ENCODE assay signal across 11 cellular contexts in genomic region chr5:61673007-61673735, GRCh38.
DNase-seq lines count a peak whose midpoint lies in the region; ATAC-seq, FAIRE-seq and TF ChIP-seq lines count a peak whose summit lies in the region.
"Had no signal": no experiment of that assay in that cellular context is flagged by ENCODE, and none has a peak within 500 bp of the region (broad histone marks: within the 10 kb centered on the region; RNA-seq: fewer than 3 reads in every experiment).

No MANE protein-coding gene starts in this region.

- no peak overlapping the region for H3K27ac Mint-ChIP-seq in Calu3 (ENCODE audit: unreplicated experiment)
- H3K27ac Mint-ChIP-seq in CD4-positive, alpha-beta T cell: no peak overlapping the region
- H3K27ac Mint-ChIP-seq: activated naive CD8-positive, alpha-beta T cell; T-helper 17 cell had no signal

- H3K4me3 ChIP-seq in bronchial epithelial cell (ENCODE audit: low read depth, low read length): no peak overlapping the region

- DNase-seq in Calu3 (peak; percentile 61), KBM-7 (peak; percentile 21), bronchial epithelial cell (ENCODE audit: low read depth) (peak; percentile 94), mucosa of gallbladder (ENCODE audit: low spot score) (peak; percentile 58), posterior cingulate gyrus (no peak), superior temporal gyrus (ENCODE audit: extremely low spot score) (no peak)
- no peak for DNase-seq in CD4-positive, alpha-beta T cell
- DNase-seq: Karpas-422, T-helper 17 cell had no signal

- H3K4me1 Mint-ChIP-seq in Calu3 (ENCODE audit: low read depth, unreplicated experiment): peaks cover 22% of the 10 kb centered on the region
- H3K4me1 Mint-ChIP-seq in CD4-positive, alpha-beta T cell (ENCODE audit: low read depth): no peaks in the 10 kb centered on the region
- H3K4me1 Mint-ChIP-seq: T-helper 17 cell had no signal

- POLR2A ChIA-PET in CD4-positive, alpha-beta T cell (lab: Charles Lee): no interaction called here

- H3K27me3 ChIP-seq in bronchial epithelial cell (ENCODE audit: control insufficient read depth, insufficient read depth, low read length): no peaks in the 10 kb centered on the region
- no peaks in the 10 kb centered on the region for H3K27me3 ChIP-seq in CD4-positive, alpha-beta T cell (ENCODE audit: control insufficient read depth, insufficient read depth, low read length)

- peaks cover 4% of the 10 kb centered on the region for H3K9me3 Mint-ChIP-seq in Calu3 (ENCODE audit: low read depth, unreplicated experiment)
- no peaks in the 10 kb centered on the region for H3K9me3 Mint-ChIP-seq in CD4-positive, alpha-beta T cell

- peak; percentile 79 for FAIRE-seq in bronchial epithelial cell (lab: Jason Lieb, UNC)

- BruUV-seq in Calu3 (replicated peaks; lab: Mats Ljungman, UMichigan): no TSS peak

- TF ChIP-seq CTCF in Calu3 (IDR thresholded peaks at IDR 0.05; ENCODE audit: unreplicated experiment) (no peak), bronchial epithelial cell (IDR thresholded peaks at IDR 0.05; ENCODE audit: insufficient read depth, low read length, severe bottlenecking) (no peak)
- no peak for TF ChIP-seq CTCF in CD4-positive, alpha-beta T cell (IDR thresholded peaks at IDR 0.05)

- H3K36me3 Mint-ChIP-seq in Calu3 (ENCODE audit: insufficient read depth, unreplicated experiment): no peaks in the 10 kb centered on the region
- no peaks in the 10 kb centered on the region for H3K36me3 Mint-ChIP-seq in CD4-positive, alpha-beta T cell (ENCODE audit: low read depth)
- H3K36me3 Mint-ChIP-seq: activated naive CD8-positive, alpha-beta T cell had no signal

- no peaks in the 10 kb centered on the region for H3K9me3 ChIP-seq in CD4-positive, alpha-beta T cell (ENCODE audit: control insufficient read depth, low read length)

- no peak for ATAC-seq in GM18861 (IDR thresholded peaks at IDR 0.05; ENCODE audit: unreplicated experiment)
- ATAC-seq in CD4-positive, alpha-beta T cell (ENCODE audit: poor library complexity): no peak
- ATAC-seq: T-helper 17 cell had no signal

- in situ Hi-C loops in KBM-7 (cut with MboI; ENCODE audit: low pct_unique_long_range_greater_than_20kb, low sequenced_read_pairs): loop anchor here (25.0 kb wide), 1 partner anchor 611 kb away; no protein-coding TSS in a partner anchor

- no peak overlapping the region for H3K4me3 Mint-ChIP-seq in Calu3 (ENCODE audit: low read depth, unreplicated experiment)
- H3K4me3 Mint-ChIP-seq in CD4-positive, alpha-beta T cell: no peak overlapping the region
- H3K4me3 Mint-ChIP-seq: activated naive CD8-positive, alpha-beta T cell; T-helper 17 cell had no signal

- CTCF ChIA-PET in Calu3 (lab: Charles Lee): interaction anchor here (0.8 to 1.8 kb wide), 4 partner anchors 13 to 144 kb away, joined by 3 to 4 read pairs (median 3); no protein-coding TSS in a partner anchor
- CTCF ChIA-PET in CD4-positive, alpha-beta T cell (lab: Charles Lee): no interaction called here

- H3K27me3 Mint-ChIP-seq in Calu3 (ENCODE audit: unreplicated experiment): peaks cover 19% of the 10 kb centered on the region
- H3K27me3 Mint-ChIP-seq in CD4-positive, alpha-beta T cell: peaks cover 32% of the 10 kb centered on the region

- intact Hi-C loops in Calu3 (cut with micrococcal nuclease; ENCODE audit: unreplicated experiment) (no loop called here), posterior cingulate gyrus (cut with DNase I) (no loop called here)
- intact Hi-C loops in CD4-positive, alpha-beta T cell (cut with DNase I, micrococcal nuclease): no loop called here

- no peak overlapping the region for H3K27ac ChIP-seq in CD4-positive, alpha-beta T cell (ENCODE audit: low read depth, low read length)

- no peaks in the 10 kb centered on the region for H3K36me3 ChIP-seq in bronchial epithelial cell (ENCODE audit: control insufficient read depth, insufficient read depth, low read length)

Comparison
In these comparisons a context has a peak if more than half of its experiments do, and no peak if none do; other contexts are left out.
1. DNase-seq: peak in Calu3 (single experiment), KBM-7 (single experiment), bronchial epithelial cell (single experiment) and mucosa of gallbladder (single experiment); none in CD4-positive, alpha-beta T cell (0 of 10), posterior cingulate gyrus (0 of 10) and superior temporal gyrus (single experiment).